8 cellular contexts compared by ENCODE assay signal in genomic region chr1:1059494-1060280, GRCh38. TPM values are rescaled to one million over a fixed set of nuclear protein-coding genes. Genes with fewer than 3 reads are reported as not detected.
DNase-seq lines count a peak whose midpoint lies in the region; ATAC-seq and TF ChIP-seq lines count a peak whose summit lies in the region.

No MANE protein-coding gene starts in this region.

- peak overlapping the region in 3 of 8 donors; percentile 26 to 55 (median 36) for H3K4me3 Mint-ChIP-seq in CD4-positive, alpha-beta memory T cell
- peak overlapping the region; percentile 73 to 95 for H3K4me3 Mint-ChIP-seq in activated T-cell treated with anti-CD3 and anti-CD28 coated beads, Interleukin-2, amount 50 U/mL, for 72 hours
- H3K4me3 Mint-ChIP-seq in nephron, result peak overlapping the region; percentile 15 to 46 (median 23)

- H3K27ac ChIP-seq in CD4-positive, alpha-beta memory T cell (ENCODE audit: low read depth, low read length), result no peak overlapping the region

- peaks cover 2 to 12% (median 6%) of the 10 kb centered on the region in 4 donors for H3K4me1 Mint-ChIP-seq in CD4-positive, alpha-beta memory T cell
- peaks cover 39% of the 10 kb centered on the region for H3K4me1 Mint-ChIP-seq in activated T-cell treated with anti-CD3 and anti-CD28 coated beads, Interleukin-2, amount 50 U/mL, for 72 hours (ENCODE audit: low read depth)
- H3K4me1 Mint-ChIP-seq in nephron, result no peaks in the 10 kb centered on the region

- no peaks in the 10 kb centered on the region for H3K9me3 Mint-ChIP-seq in CD4-positive, alpha-beta memory T cell
- H3K9me3 Mint-ChIP-seq in activated T-cell treated with anti-CD3 and anti-CD28 coated beads, Interleukin-2, amount 50 U/mL, for 72 hours, result no peaks in the 10 kb centered on the region
- no peaks in the 10 kb centered on the region for H3K9me3 Mint-ChIP-seq in nephron

- intact Hi-C loops in CD4-positive, alpha-beta memory T cell (cut with micrococcal nuclease), result loop anchor here (1.0 to 5.0 kb wide), 2 partner anchors 10 to 42 kb away; no protein-coding TSS in a partner anchor

- DNase-seq in CD4-positive, alpha-beta memory T cell, result peak; percentile 84 to 87 (median 87)
- DNase-seq in OCI-M1 (lab: John Stamatoyannopoulos, UW) (peak; percentile 96), fibroblast of peridontal ligament (ENCODE audit: extremely low read depth) (peak; percentile 25)
- DNase-seq in activated T-cell treated with anti-CD3 and anti-CD28 coated beads, Interleukin-2, amount 50 U/mL, for 72 hours, result peak; percentile 92 to 96
- DNase-seq in stimulated activated naive CD4-positive, alpha-beta T cell treated with Interleukin-2 at 50 U/mL for 16 hours (lab: John Stamatoyannopoulos, UW), result peak; percentile 79

- peaks cover 11% of the 10 kb centered on the region for H3K27me3 ChIP-seq in CD4-positive, alpha-beta memory T cell (ENCODE audit: insufficient read depth, low read length)

- H3K27ac Mint-ChIP-seq in CD4-positive, alpha-beta memory T cell, result no peak overlapping the region
- no peak overlapping the region for H3K27ac Mint-ChIP-seq in activated T-cell treated with anti-CD3 and anti-CD28 coated beads, Interleukin-2, amount 50 U/mL, for 72 hours
- no peak overlapping the region for H3K27ac Mint-ChIP-seq in nephron

- H3K4me1 ChIP-seq in CD4-positive, alpha-beta memory T cell (ENCODE audit: insufficient read depth, low read length), result peaks cover 27% of the 10 kb centered on the region

- POLR2A ChIA-PET in CD4-positive, alpha-beta memory T cell (lab: Charles Lee; ENCODE audit: partially characterized antibody), result interaction anchor here (1.0 kb wide), 1 partner anchor 93 kb away, joined by 3 read pairs; no protein-coding TSS in a partner anchor

- H3K4me3 ChIP-seq in CD4-positive, alpha-beta memory T cell (ENCODE audit: low read length in 2 of 2), result peak overlapping the region in 1 of 2 donors; percentile 32

- H3K27me3 Mint-ChIP-seq in CD4-positive, alpha-beta memory T cell, result peaks cover 12 to 24% of the 10 kb centered on the region in 2 donors
- peaks cover 11% of the 10 kb centered on the region for H3K27me3 Mint-ChIP-seq in activated T-cell treated with anti-CD3 and anti-CD28 coated beads, Interleukin-2, amount 50 U/mL, for 72 hours (ENCODE audit: low read depth)
- peaks cover 71% of the 10 kb centered on the region for H3K27me3 Mint-ChIP-seq in nephron (ENCODE audit: low read depth)

- H3K36me3 ChIP-seq in CD4-positive, alpha-beta memory T cell (ENCODE audit: insufficient read depth, low read length), result no peaks in the 10 kb centered on the region

- no peak for TF ChIP-seq CTCF in nephron (IDR thresholded peaks at IDR 0.05; ENCODE audit: unreplicated experiment in 3 of 3)

- no peaks in the 10 kb centered on the region for H3K9me3 ChIP-seq in CD4-positive, alpha-beta memory T cell (ENCODE audit: control insufficient read depth in 1 of 2, low read length in 2 of 2)

- ATAC-seq in GM19372 (IDR thresholded peaks at IDR 0.05; ENCODE audit: low read depth, unreplicated experiment) (peak; percentile 80), HG03571 (IDR thresholded peaks at IDR 0.05; ENCODE audit: unreplicated experiment) (peak; percentile 53)
- peak; percentile 63 to 71 for ATAC-seq in activated T-cell treated with anti-CD3 and anti-CD28 coated beads, Interleukin-2, amount 50 U/mL, for 72 hours (replicated peaks in 1 of 2)

- no peaks in the 10 kb centered on the region for H3K36me3 Mint-ChIP-seq in CD4-positive, alpha-beta memory T cell
- H3K36me3 Mint-ChIP-seq in activated T-cell treated with anti-CD3 and anti-CD28 coated beads, Interleukin-2, amount 50 U/mL, for 72 hours (ENCODE audit: insufficient read depth in 2 of 2), result peaks cover 0 to 17% of the 10 kb centered on the region in 2 donors
- peaks cover 9% of the 10 kb centered on the region for H3K36me3 Mint-ChIP-seq in nephron (ENCODE audit: low read depth)

- CTCF ChIA-PET in CD4-positive, alpha-beta memory T cell (lab: Charles Lee; ENCODE audit: partially characterized antibody), result interaction anchor here (1.0 kb wide), 1 partner anchor 75 kb away, joined by 4 read pairs; no protein-coding TSS in a partner anchor

RNA-seq across cellular contexts. Expression of gene RNF223, which starts 14.4 kb away (rescaled TPM):
- not detected for total RNA-seq in CD4-positive, alpha-beta memory T cell
- polyA plus RNA-seq in CD4-positive, alpha-beta memory T cell, result not detected
- under 1 TPM in 1 of 2 donors, not detected in 1; 0.12 TPM for total RNA-seq in activated T-cell treated with anti-CD3 and anti-CD28 coated beads, Interleukin-2, amount 50 U/mL, for 72 hours

RNA-seq across cellular contexts. Expression of gene AGRN, which starts 39.8 kb away (rescaled TPM):
- 1 to 10 TPM; 1.2 to 1.4 TPM for total RNA-seq in CD4-positive, alpha-beta memory T cell
- polyA plus RNA-seq in CD4-positive, alpha-beta memory T cell, result not detected
- total RNA-seq in activated T-cell treated with anti-CD3 and anti-CD28 coated beads, Interleukin-2, amount 50 U/mL, for 72 hours, result 100 to 1,000 TPM in 1 of 2 donors, 10 to 100 TPM in 1; 69.0 to 112 TPM

RNA-seq across cellular contexts. Expression of gene ISG15, which starts 46.4 kb away (rescaled TPM):
- 10 to 100 TPM; 31.6 to 33.2 TPM for total RNA-seq in CD4-positive, alpha-beta memory T cell
- 100 to 1,000 TPM; 212 to 309 TPM for polyA plus RNA-seq in CD4-positive, alpha-beta memory T cell
- 100 to 1,000 TPM in 1 of 2 donors, 10 to 100 TPM in 1; 81.0 to 197 TPM for total RNA-seq in activated T-cell treated with anti-CD3 and anti-CD28 coated beads, Interleukin-2, amount 50 U/mL, for 72 hours

RNA-seq across cellular contexts. Expression of gene C1orf159, which starts 56.2 kb away (rescaled TPM):
- 10 to 100 TPM; 15.0 to 15.1 TPM for total RNA-seq in CD4-positive, alpha-beta memory T cell
- polyA plus RNA-seq in CD4-positive, alpha-beta memory T cell, result 1 to 10 TPM; 3.8 to 7.9 TPM
- total RNA-seq in activated T-cell treated with anti-CD3 and anti-CD28 coated beads, Interleukin-2, amount 50 U/mL, for 72 hours, result 10 to 100 TPM; 18.0 to 18.6 TPM

RNA-seq across cellular contexts. Expression of gene HES4, which starts 59.8 kb away (rescaled TPM):
- not detected for total RNA-seq in CD4-positive, alpha-beta memory T cell
- under 1 TPM in 1 of 2 donors, not detected in 1; 0.36 TPM for polyA plus RNA-seq in CD4-positive, alpha-beta memory T cell
- 1 to 10 TPM; 7.8 to 9.9 TPM for total RNA-seq in activated T-cell treated with anti-CD3 and anti-CD28 coated beads, Interleukin-2, amount 50 U/mL, for 72 hours

Comparison
In these comparisons a context has a peak if more than half of its experiments do, and no peak if none do; other contexts are left out.
1. DNase-seq: peak in every context shown above with its lines; median percentile 96 in OCI-M1; 94 in activated T-cell treated with anti-CD3 and anti-CD28 coated beads, Interleukin-2, amount 50 U/mL, for 72 hours; 87 in CD4-positive, alpha-beta memory T cell; 79 in stimulated activated naive CD4-positive, alpha-beta T cell treated with Interleukin-2 at 50 U/mL for 16 hours; 25 in fibroblast of peridontal ligament.
2. RNA of gene AGRN, which starts 39.8 kb away (total RNA-seq): 69.0 to 112 TPM in activated T-cell treated with anti-CD3 and anti-CD28 coated beads, Interleukin-2, amount 50 U/mL, for 72 hours; 1.2 to 1.4 TPM in CD4-positive, alpha-beta memory T cell; every median in the first group is over 10 times any median in the second.
3. Peak in every context shown above with its lines, with median percentiles within 50 percentile points of each other: ATAC-seq.